In genomic region chr3:141542202-141542959, GRCh38 we compare ENCODE assay signal across 2 cellular contexts.
TF ChIP-seq lines count a peak whose summit lies in the region.

No MANE protein-coding gene starts in this region.

TF ChIP-seq in A549, 52 proteins besides CTCF, POLR2A, EP300 and RAD21 (continued from another document):
- no peak for TF ChIP-seq BCL3 (IDR thresholded peaks at IDR 0.05)
- no peak for TF ChIP-seq TFCP2L1 (CRISPR knock-in tag; IDR thresholded peaks at IDR 0.05)
- no peak for TF ChIP-seq E2F6 (IDR thresholded peaks at IDR 0.05; ENCODE audit: borderline replicate concordance, low read depth)
- no peak for TF ChIP-seq CHD4 (IDR thresholded peaks at IDR 0.05; ENCODE audit: borderline replicate concordance)

TF ChIP-seq in WTC11, 78 proteins besides CTCF, POLR2A, EP300 and RAD21 (continued from another document):
- TF ChIP-seq ZMAT4 (CRISPR knock-in tag; IDR thresholded peaks at IDR 0.05): no peak
- TF ChIP-seq ZNF532 (CRISPR knock-in tag; IDR thresholded peaks at IDR 0.05; ENCODE audit: borderline replicate concordance): no peak
- TF ChIP-seq MLX (CRISPR knock-in tag; IDR thresholded peaks at IDR 0.05): no peak
- no peak for TF ChIP-seq IRF1 (CRISPR knock-in tag; IDR thresholded peaks at IDR 0.05)
- TF ChIP-seq IRF2 (CRISPR knock-in tag; IDR thresholded peaks at IDR 0.05; ENCODE audit: borderline replicate concordance, low read depth): no peak
- TF ChIP-seq ESRRA (CRISPR knock-in tag; IDR thresholded peaks at IDR 0.05; ENCODE audit: borderline replicate concordance): no peak
- TF ChIP-seq NFYB (CRISPR knock-in tag; conservative IDR thresholded peaks at IDR 0.05; ENCODE audit: low read depth): no peak
- no peak for TF ChIP-seq EMX1 (CRISPR knock-in tag; IDR thresholded peaks at IDR 0.05)
- no peak for TF ChIP-seq OVOL2 (CRISPR knock-in tag; IDR thresholded peaks at IDR 0.05; ENCODE audit: borderline replicate concordance)
- no peak for TF ChIP-seq TEAD4 (CRISPR knock-in tag; IDR thresholded peaks at IDR 0.05)
- no peak for TF ChIP-seq ZNF671 (CRISPR knock-in tag; IDR thresholded peaks at IDR 0.05)
- no peak for TF ChIP-seq ETV6 (CRISPR knock-in tag; IDR thresholded peaks at IDR 0.05)
- TF ChIP-seq ATF1 (CRISPR knock-in tag; IDR thresholded peaks at IDR 0.05): no peak
- TF ChIP-seq ATF6 (CRISPR knock-in tag; IDR thresholded peaks at IDR 0.05): no peak
